In genomic region chr3:127085576-127085975, GRCh38 we compare ENCODE assay signal across 30 cellular contexts.
"Had no signal": no experiment of that assay in that cellular context is flagged by ENCODE, and none has a peak within 500 bp of the region (broad histone marks: within the 10 kb centered on the region; RNA-seq: fewer than 3 reads in every experiment).

No MANE protein-coding gene starts in this region.

- H3K4me1 ChIP-seq: psoas muscle, spleen, testis, transverse colon, upper lobe of left lung, vagina had no signal

- H3K4me3 ChIP-seq: ovary, psoas muscle, skin epidermis, smooth muscle cell, spleen, suprapubic skin, testis, tibial artery, transverse colon, upper lobe of left lung, vagina had no signal

- H3K79me2 ChIP-seq: parathyroid adenoma had no signal

- H3K9ac ChIP-seq: parathyroid adenoma had no signal

- H3K27me3 ChIP-seq: ovary, suprapubic skin, testis, transverse colon, upper lobe of left lung, vagina had no signal

- FAIRE-seq: urothelium cell line had no signal

- ATAC-seq: naive thymus-derived CD8-positive, alpha-beta T cell; natural killer cell treated with Interleukin-12 subunit alpha and Interleukin-12 subunit beta and Interleukin-15 and Interleukin-18, amount 100 ng/mL, for 72 hours; psoas muscle; right cardiac atrium; sciatic nerve; stimulated activated memory B cell treated with anti-CD40 and anti-IgM and Interleukin-4, amounts not matched to agents 10 μg/mL and 1 μg/mL and 100 μg/mL, for 72 hours; stimulated activated naive CD8-positive, alpha-beta T cell treated with anti-CD3 and anti-CD28 coated beads, Interleukin-15, amount 100 ng/mL, for 72 hours; stimulated activated naive CD8-positive, alpha-beta T cell treated with anti-CD3 and anti-CD28 coated beads, Interleukin-15, Interleukin-2, amounts not matched to agents 100 U/mL and 50 U/mL, for 24 hours had no signal

- H3K27ac ChIP-seq: ovary, parathyroid adenoma, psoas muscle, skin epidermis, spleen, suprapubic skin, testis, tibial artery, transverse colon, upper lobe of left lung, vagina had no signal

- H2AFZ ChIP-seq: parathyroid adenoma had no signal

- H3K4me2 ChIP-seq: smooth muscle cell had no signal

- H3K36me3 ChIP-seq: ovary, spleen, suprapubic skin, tibial artery, transverse colon, upper lobe of left lung, vagina had no signal

- H3K9me3 ChIP-seq: ovary, psoas muscle, spleen, suprapubic skin, testis, tibial artery, transverse colon, upper lobe of left lung, vagina had no signal

- DNase-seq: naive B cell; naive thymus-derived CD8-positive, alpha-beta T cell; nephron progenitor cell; occipital lobe; ovary; right cardiac atrium; stimulated activated CD4-positive, alpha-beta T cell treated with anti-CD3 and anti-CD28 coated beads, Interleukin-12 subunit alpha, Interleukin-12 subunit beta, amount 100 ng/mL, for 4 hours; stimulated activated CD4-positive, alpha-beta T cell treated with anti-CD3 and anti-CD28 coated beads, Interleukin-1b, Interleukin-23, amount 100 ng/mL, for 48 hours; stimulated activated CD4-positive, alpha-beta T cell treated with anti-CD3 and anti-CD28 coated beads, Interleukin-4, amount 100 ng/mL, for 1 hour; stimulated activated CD4-positive, alpha-beta T cell treated with anti-CD3 and anti-CD28 coated beads, Interleukin-4, amount 100 ng/mL, for 4 hours; stimulated activated CD8-positive, alpha-beta memory T cell treated with anti-CD3 and anti-CD28 coated beads, Interleukin-4, amount 100 ng/mL, for 48 hours; stimulated activated naive CD4-positive, alpha-beta T cell; stimulated activated naive CD8-positive, alpha-beta T cell treated with anti-CD3 and anti-CD28 coated beads, Interleukin-15, amount 100 ng/mL, for 72 hours; stimulated activated naive CD8-positive, alpha-beta T cell treated with anti-CD3 and anti-CD28 coated beads, Interleukin-15, Interleukin-2, amounts not matched to agents 100 U/mL and 50 U/mL, for 24 hours; substantia nigra; testis; tibial artery; transverse colon; upper lobe of left lung had no signal
